In the genomic region with DNA sequence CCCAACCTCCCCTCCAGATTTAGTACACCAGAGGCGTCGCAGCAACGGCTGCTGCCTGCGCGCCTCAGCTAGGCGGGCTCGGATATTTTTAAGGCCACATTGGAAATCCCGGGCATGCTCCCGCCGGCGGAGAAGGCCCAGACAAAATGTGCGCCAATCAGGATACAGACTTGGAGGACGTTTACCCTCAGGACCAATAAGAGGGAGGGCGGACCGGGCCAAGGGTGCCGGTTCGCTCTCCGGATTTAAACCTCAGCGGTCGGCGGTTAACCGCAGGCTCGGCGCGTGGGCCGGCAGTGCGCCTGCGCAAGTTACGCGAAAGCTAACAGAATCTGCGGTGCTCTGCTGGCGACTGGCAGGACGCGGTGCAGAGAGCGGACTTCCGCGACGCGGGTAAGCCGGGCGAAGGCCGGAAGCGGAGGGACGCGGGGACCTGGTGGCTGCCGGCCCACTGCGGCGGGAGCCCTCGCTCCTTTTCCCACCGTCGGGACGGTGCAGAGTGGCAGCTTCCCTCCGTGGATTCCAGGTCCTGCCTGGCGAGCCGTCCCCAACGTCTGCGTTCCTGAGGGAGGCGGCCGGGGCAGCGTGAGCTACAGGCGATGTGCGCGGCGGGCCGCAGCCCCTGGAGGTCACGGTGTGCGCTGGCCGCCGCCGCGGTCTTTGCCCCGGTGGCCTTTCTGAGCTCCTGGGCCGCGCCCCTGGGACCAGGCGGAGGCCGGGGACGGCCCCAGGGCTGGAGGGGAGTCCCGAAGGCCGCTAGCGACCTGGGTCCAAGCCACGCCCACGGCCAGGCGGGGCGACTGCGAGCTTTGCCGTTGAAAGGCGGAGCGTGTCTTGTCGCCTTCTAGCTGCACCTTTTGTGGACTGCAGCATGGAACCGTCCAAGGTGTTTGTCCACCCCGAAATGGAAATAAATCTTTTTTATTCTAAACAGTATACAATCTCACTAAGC, we compare ENCODE assay signal across 8 cellular contexts. TPM values are rescaled to one million over a fixed set of nuclear protein-coding genes. Genes with fewer than 3 reads are reported as not detected.
A peak's percentile ranks its signal among the peaks of the same experiment; 100 is the strongest.
DNase-seq lines count a peak whose midpoint lies in the region; ATAC-seq, FAIRE-seq and TF ChIP-seq lines count a peak whose summit lies in the region.

A gene with protein sequence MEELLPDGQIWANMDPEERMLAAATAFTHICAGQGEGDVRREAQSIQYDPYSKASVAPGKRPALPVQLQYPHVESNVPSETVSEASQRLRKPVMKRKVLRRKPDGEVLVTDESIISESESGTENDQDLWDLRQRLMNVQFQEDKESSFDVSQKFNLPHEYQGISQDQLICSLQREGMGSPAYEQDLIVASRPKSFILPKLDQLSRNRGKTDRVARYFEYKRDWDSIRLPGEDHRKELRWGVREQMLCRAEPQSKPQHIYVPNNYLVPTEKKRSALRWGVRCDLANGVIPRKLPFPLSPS (plus strand): TSS at position 296 of the 952 bp plus-strand sequence. CDS start 11,701 bp downstream, outside the sequence.

- H3K4me2 ChIP-seq in OCI-LY3 (ENCODE audit: low read length) = peak within 1 kb of the TSS; percentile 64

- H3K9ac ChIP-seq in OCI-LY3 (ENCODE audit: low read length) = peak within 1 kb of the TSS; percentile 91

- peak within 1 kb of the TSS; percentile 38 for H2AFZ ChIP-seq in OCI-LY3 (ENCODE audit: low read depth, low read length)

- H3K4me3 ChIP-seq in OCI-LY3 (ENCODE audit: low read length) (peak within 1 kb of the TSS; percentile 76), epithelial cell of esophagus (ENCODE audit: low read length) (peak within 1 kb of the TSS; percentile 75), mononuclear cell (ENCODE audit: low read length) (peak within 1 kb of the TSS; percentile 75)

- ATAC-seq in GM21390 (IDR thresholded peaks at IDR 0.05; ENCODE audit: unreplicated experiment) = peak; percentile 86

- DNase-seq in D721Med (ENCODE audit: insufficient read length, low spot score) (peak; percentile 36), HUDEP-2 (lab: John Stamatoyannopoulos, UW; ENCODE audit: unreplicated experiment in 76 of 76) (peak; percentile 52 to 96 (median 92)), activated T-cell treated with anti-CD3 and anti-CD28 coated beads for 4 hours (peak; percentile 84), epithelial cell of esophagus (ENCODE audit: low read depth) (peak; percentile 98)
- DNase-seq in stimulated activated CD8-positive, alpha-beta memory T cell treated with anti-CD3 and anti-CD28 coated beads, Interleukin-4, amount 100 ng/mL, for 1 hour (ENCODE audit: low read depth in 2 of 2, low spot score in 1 of 2) = peak; percentile 81 to 85

- no peak for FAIRE-seq in D721Med (lab: Jason Lieb, UNC)

- H3K9me3 ChIP-seq in OCI-LY3 (ENCODE audit: insufficient read depth, low read length) (no peaks in the 10 kb centered on the region), mononuclear cell (ENCODE audit: low read depth, low read length) (no peaks in the 10 kb centered on the region)

- H3K36me3 ChIP-seq in OCI-LY3 (replicated peaks; ENCODE audit: low read depth, low read length) = peaks cover 28% of the 10 kb centered on the region

- no peaks in the 10 kb centered on the region; the same call in 1 of the 2 replicates for H4K20me1 ChIP-seq in OCI-LY3 (ENCODE audit: insufficient read depth, low read length)

- peak within 1 kb of the TSS; percentile 80 for H3K27ac ChIP-seq in OCI-LY3 (ENCODE audit: low read length)

- H3K27me3 ChIP-seq in OCI-LY3 (ENCODE audit: low read depth, low read length) (no peaks in the 10 kb centered on the region), mononuclear cell (ENCODE audit: insufficient read depth, low read length) (no peaks in the 10 kb centered on the region)

- H3K79me2 ChIP-seq in OCI-LY3 (ENCODE audit: low read length) = peaks cover 46% of the 10 kb centered on the region

- peaks cover 12% of the 10 kb centered on the region; the same call in 1 of the 2 replicates for H3K4me1 ChIP-seq in OCI-LY3 (ENCODE audit: low read length)
- H3K4me1 ChIP-seq in mononuclear cell (ENCODE audit: insufficient read depth, low read length) = peaks cover 18% of the 10 kb centered on the region

- TF ChIP-seq CTCF in D721Med (IDR thresholded peaks at IDR 0.05; ENCODE audit: insufficient read depth, missing control alignments) = no peak
- peak; percentile 38 for TF ChIP-seq CTCF in OCI-LY3 (IDR thresholded peaks at IDR 0.05; ENCODE audit: low read depth, low read length)
- TF ChIP-seq CTCF in epithelial cell of esophagus (IDR thresholded peaks at IDR 0.05; ENCODE audit: insufficient read depth, low read depth, low read length, missing control alignments) = peak; percentile 34

RNA-seq across cellular contexts. Expression of the gene that starts here (rescaled TPM):
- total RNA-seq in mononuclear cell = 2.7 TPM

Comparison
In these comparisons a context has a peak if more than half of its experiments do, and no peak if none do; other contexts are left out.
1. Peak in every context shown above with its lines: DNase-seq, ATAC-seq, H3K4me3 ChIP-seq and H3K27ac ChIP-seq.
2. DNase-seq: peak in every context shown above with its lines; median percentile 98 in epithelial cell of esophagus; 92 in HUDEP-2; 84 in activated T-cell treated with anti-CD3 and anti-CD28 coated beads for 4 hours; 83 in stimulated activated CD8-positive, alpha-beta memory T cell treated with anti-CD3 and anti-CD28 coated beads, Interleukin-4, amount 100 ng/mL, for 1 hour; 36 in D721Med.